ENCODE assay signal across 19 cellular contexts in the genomic region with DNA sequence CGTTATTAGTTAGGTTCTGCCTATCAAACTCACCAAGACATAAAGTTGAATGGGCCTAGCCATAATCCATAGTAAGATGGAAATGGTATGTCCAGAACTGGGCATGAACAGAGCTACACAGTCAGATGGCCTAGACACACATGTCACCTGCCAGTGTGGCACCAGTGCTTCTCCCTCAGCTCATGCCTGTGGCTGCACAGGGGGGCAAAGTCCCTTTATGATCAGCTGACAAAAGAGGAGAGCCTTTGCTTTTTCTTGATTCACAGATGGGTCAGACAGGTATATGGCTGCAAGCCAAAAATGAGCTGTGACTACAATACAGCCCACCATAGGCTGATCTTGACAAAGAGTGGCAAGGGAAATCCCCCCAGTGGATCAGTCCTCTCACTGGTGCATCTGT. TPM values are rescaled to one million over a fixed set of nuclear protein-coding genes. Genes with fewer than 3 reads are reported as not detected.
DNase-seq lines count a peak whose midpoint lies in the region; ATAC-seq, FAIRE-seq and TF ChIP-seq lines count a peak whose summit lies in the region.
"Had no signal": no experiment of that assay in that cellular context is flagged by ENCODE, and none has a peak within 500 bp of the region (broad histone marks: within the 10 kb centered on the region; RNA-seq: fewer than 3 reads in every experiment).

No MANE protein-coding gene starts in this region.

- H3K14ac ChIP-seq in mesenchymal stem cell (ENCODE audit: low read length in 2 of 2), result no peak overlapping the region

- H3K4ac ChIP-seq in mesenchymal stem cell (ENCODE audit: low read depth in 1 of 2, low read length in 2 of 2), result no peak overlapping the region

- H4K91ac ChIP-seq in mesenchymal stem cell (ENCODE audit: low read length), result no peak overlapping the region

- no peak for DNase-seq in activated CD4-positive, alpha-beta T cell treated with anti-CD3 and anti-CD28 coated beads, Interleukin-2, amount 10 ng/mL, durations not matched to agents 7 days and 5 days
- DNase-seq in activated CD4-positive, alpha-beta T cell treated with anti-CD3 and anti-CD28 coated beads for 1 hour, result no peak
- no peak for DNase-seq in K562 (ENCODE audit: extremely low read depth in 1 of 4, low spot score in 3 of 4)
- no peak for DNase-seq in left lobe of liver (ENCODE audit: low spot score)
- DNase-seq in small intestine, result peak; percentile 87
- no peak for DNase-seq in NCI-H2227 treated with DMSO at 0.1 percent for 48 hours (lab: John Stamatoyannopoulos, UW)
- DNase-seq in T1000 (lab: John Stamatoyannopoulos, UW), result no peak
- DNase-seq in mesenchymal stem cell, result no peak
- DNase-seq: Calu3; CD8-positive, alpha-beta T cell; DMS53; DND-41; EL; H9 had no signal

- POLR2A ChIA-PET in activated CD4-positive, alpha-beta T cell treated with anti-CD3 and anti-CD28 coated beads, Interleukin-2, amount 10 ng/mL, durations not matched to agents 7 days and 5 days (lab: Charles Lee), result interaction anchor here (0.6 kb wide), 1 partner anchor 104 kb away, joined by 3 read pairs; no protein-coding TSS in a partner anchor
- POLR2A ChIA-PET in K562 (lab: Yijun Ruan, JAX), result interaction anchor here (0.7 to 2.2 kb wide), 4 partner anchors 9 to 496 kb away, joined by 3 to 5 read pairs (median 4); no protein-coding TSS in a partner anchor

- H3K9me1 ChIP-seq in K562 (ENCODE audit: control insufficient read depth, insufficient read depth, low read length), result peaks cover 3% of the 10 kb centered on the region

- no peak overlapping the region for H3K27ac ChIP-seq in K562 (ENCODE audit: extremely low read depth, low read depth, low read length)
- H3K27ac ChIP-seq in small intestine (ENCODE audit: low read depth in 1 of 2, low read length in 1 of 2), result no peak overlapping the region
- H3K27ac ChIP-seq in mesenchymal stem cell (ENCODE audit: low read length, poor library complexity, severe bottlenecking), result no peak overlapping the region
- H3K27ac ChIP-seq: BLaER1 treated with 17β-estradiol and CSF1 and Interleukin-3, amounts not matched to agents 10 nM and 100 nM had no signal

- H3K27me3 Mint-ChIP-seq in activated CD4-positive, alpha-beta T cell treated with anti-CD3 and anti-CD28 coated beads, Interleukin-2, amount 10 ng/mL, durations not matched to agents 7 days and 5 days, result no peaks in the 10 kb centered on the region
- H3K27me3 Mint-ChIP-seq: B cell had no signal

- H4K8ac ChIP-seq in mesenchymal stem cell (ENCODE audit: low read length), result no peak overlapping the region

- no peak overlapping the region for H2BK120ac ChIP-seq in mesenchymal stem cell (ENCODE audit: low read depth, low read length)

- CTCF ChIA-PET in activated CD4-positive, alpha-beta T cell treated with anti-CD3 and anti-CD28 coated beads, Interleukin-2, amount 10 ng/mL, durations not matched to agents 7 days and 5 days (lab: Charles Lee), result interaction anchor here (1.0 to 1.5 kb wide), 3 partner anchors 16 to 69 kb away, joined by 3 read pairs; no protein-coding TSS in a partner anchor
- CTCF ChIA-PET in K562 (lab: Yijun Ruan, JAX; ENCODE audit: low intra/inter-chr PET ratio), result no interaction called here

- H3K18ac ChIP-seq in mesenchymal stem cell (ENCODE audit: low read depth in 1 of 2, low read length in 2 of 2), result no peak overlapping the region

- WGBS in K562 (ENCODE audit: insufficient coverage, low coverage, missing lambda C conversion rate), result 93% methylated on average over 1 of the region's 1 CpG
- 97 to 100% (median 100%) methylated on average over 1 of the region's 1 CpG for WGBS in small intestine, 3 donors
- WGBS in mesenchymal stem cell, result 100% methylated on average over 1 of the region's 1 CpG

- no peak for ATAC-seq in K562
- ATAC-seq in left lobe of liver, result peak; percentile 33
- ATAC-seq: CD8-positive, alpha-beta T cell; GM12878 had no signal

- H2BK15ac ChIP-seq in mesenchymal stem cell (ENCODE audit: low read depth, poor library complexity, severe bottlenecking), result no peak overlapping the region

- H2BK5ac ChIP-seq in mesenchymal stem cell (ENCODE audit: low read depth, low read length, poor library complexity, severe bottlenecking), result no peak overlapping the region

- H3K4me2 ChIP-seq in K562 (ENCODE audit: insufficient read depth, low read length) (no peak overlapping the region), mesenchymal stem cell (ENCODE audit: low read length, poor library complexity, severe bottlenecking) (no peak overlapping the region)
- H3K4me2 ChIP-seq: BLaER1 treated with 17β-estradiol and CSF1 and Interleukin-3, amounts not matched to agents 10 nM and 100 nM had no signal

- H3K4me1 Mint-ChIP-seq in activated CD4-positive, alpha-beta T cell treated with anti-CD3 and anti-CD28 coated beads, Interleukin-2, amount 10 ng/mL, durations not matched to agents 7 days and 5 days, result peaks cover 14% of the 10 kb centered on the region

- H3K4me1 ChIP-seq in K562 (replicated peaks in 1 of 2; ENCODE audit: control insufficient read depth in 2 of 2, insufficient read depth in 2 of 2, low read length in 2 of 2), result no peaks in the 10 kb centered on the region
- peaks cover 2 to 5% of the 10 kb centered on the region in 2 donors for H3K4me1 ChIP-seq in small intestine (ENCODE audit: control insufficient read depth in 2 of 2, insufficient read depth in 1 of 2, low read depth in 1 of 2, low read length in 1 of 2)
- peaks cover 2% of the 10 kb centered on the region for H3K4me1 ChIP-seq in mesenchymal stem cell (ENCODE audit: control insufficient read depth, insufficient read depth, low read depth, low read length)

- FAIRE-seq in K562 (lab: Jason Lieb, UNC), result no peak
- FAIRE-seq in small intestine (lab: Jason Lieb, UNC), result no peak
- FAIRE-seq: GM12878, GM19239, H1 had no signal

- H3K9ac ChIP-seq in K562 (ENCODE audit: insufficient read depth in 1 of 2, low read depth in 2 of 2, low read length in 2 of 2) (no peak overlapping the region), mesenchymal stem cell (ENCODE audit: low read length) (no peak overlapping the region)
- H3K9ac ChIP-seq: BLaER1 treated with 17β-estradiol and CSF1 and Interleukin-3, amounts not matched to agents 10 nM and 100 nM had no signal

- H3K9me3 Mint-ChIP-seq in activated CD4-positive, alpha-beta T cell treated with anti-CD3 and anti-CD28 coated beads, Interleukin-2, amount 10 ng/mL, durations not matched to agents 7 days and 5 days, result no peaks in the 10 kb centered on the region
- H3K9me3 Mint-ChIP-seq: CD8-positive, alpha-beta T cell; H9 had no signal

- H3K27me3 ChIP-seq in K562 (ENCODE audit: control insufficient read depth in 2 of 2, insufficient read depth in 2 of 2, low read length in 2 of 2) (no peaks in the 10 kb centered on the region), small intestine (ENCODE audit: control insufficient read depth in 2 of 2, insufficient read depth in 2 of 2, low read length in 2 of 2) (no peaks in the 10 kb centered on the region), mesenchymal stem cell (ENCODE audit: control insufficient read depth in 1 of 2, insufficient read depth in 1 of 2, low read length in 2 of 2) (no peaks in the 10 kb centered on the region)
- H3K27me3 ChIP-seq: BLaER1 treated with 17β-estradiol and CSF1 and Interleukin-3, amounts not matched to agents 10 nM and 100 nM had no signal

- H3K27ac Mint-ChIP-seq in activated CD4-positive, alpha-beta T cell treated with anti-CD3 and anti-CD28 coated beads, Interleukin-2, amount 10 ng/mL, durations not matched to agents 7 days and 5 days, result peak overlapping the region; percentile 1
- H3K27ac Mint-ChIP-seq: CD8-positive, alpha-beta T cell; H9 had no signal

- BruUV-seq in K562 (replicated peaks; lab: Mats Ljungman, UMichigan), result no TSS peak

- TF ChIP-seq CTCF in K562 (IDR thresholded peaks at IDR 0.05 in 2 of 3, conservative IDR thresholded peaks at IDR 0.05 in 1 of 3; ENCODE audit: insufficient read depth in 2 of 3, low read depth in 1 of 3, low read length in 3 of 3), result no peak

- H3K4me3 Mint-ChIP-seq in activated CD4-positive, alpha-beta T cell treated with anti-CD3 and anti-CD28 coated beads, Interleukin-2, amount 10 ng/mL, durations not matched to agents 7 days and 5 days, result no peak overlapping the region
- H3K4me3 Mint-ChIP-seq: B cell; CD8-positive, alpha-beta T cell; H9 had no signal

- no peak for TF ChIP-seq POLR2A in K562 (conservative IDR thresholded peaks at IDR 0.05)

- no peak overlapping the region for H2AFZ ChIP-seq in K562 (ENCODE audit: low read depth, low read length)
- H2AFZ ChIP-seq in mesenchymal stem cell (ENCODE audit: low read depth, low read length), result no peak overlapping the region

- H4K20me1 ChIP-seq in K562 (replicated peaks; ENCODE audit: control insufficient read depth, insufficient read depth, low read length), result no peaks in the 10 kb centered on the region
- H4K20me1 ChIP-seq: BLaER1 treated with 17β-estradiol and CSF1 and Interleukin-3, amounts not matched to agents 10 nM and 100 nM had no signal

- H2AK5ac ChIP-seq in mesenchymal stem cell (ENCODE audit: low read length, severe bottlenecking), result no peak overlapping the region

- peaks cover 11% of the 10 kb centered on the region for H3K79me1 ChIP-seq in mesenchymal stem cell (replicated peaks; ENCODE audit: low read length, poor library complexity, severe bottlenecking)

- intact Hi-C loops in K562 (cut with micrococcal nuclease), result no loop called here

- no peaks in the 10 kb centered on the region for H3K36me3 Mint-ChIP-seq in activated CD4-positive, alpha-beta T cell treated with anti-CD3 and anti-CD28 coated beads, Interleukin-2, amount 10 ng/mL, durations not matched to agents 7 days and 5 days (ENCODE audit: low read depth)

- H3K9me3 ChIP-seq in K562 (replicated peaks; ENCODE audit: control insufficient read depth, insufficient read depth, low read depth, low read length), result no peaks in the 10 kb centered on the region
- no peaks in the 10 kb centered on the region for H3K9me3 ChIP-seq in small intestine (ENCODE audit: control insufficient read depth, low read depth)
- no peaks in the 10 kb centered on the region for H3K9me3 ChIP-seq in mesenchymal stem cell (ENCODE audit: control insufficient read depth, low read length)
- H3K9me3 ChIP-seq: BLaER1 treated with 17β-estradiol and CSF1 and Interleukin-3, amounts not matched to agents 10 nM and 100 nM had no signal

- in situ Hi-C loops in K562 (cut with MboI), result no loop called here

- no peaks in the 10 kb centered on the region; the same call in 2 of the 3 replicates for H3K36me3 ChIP-seq in K562 (ENCODE audit: control insufficient read depth, insufficient read depth, low read length)
- no peaks in the 10 kb centered on the region for H3K36me3 ChIP-seq in small intestine (ENCODE audit: control insufficient read depth in 2 of 2, insufficient read depth in 2 of 2, low read length in 2 of 2)
- peaks cover 10 to 17% of the 10 kb centered on the region in 2 experiments for H3K36me3 ChIP-seq in mesenchymal stem cell (ENCODE audit: control insufficient read depth in 1 of 2, insufficient read depth in 2 of 2, low read depth in 1 of 2, low read length in 2 of 2)

- no peak overlapping the region for H3K4me3 ChIP-seq in K562
- no peak overlapping the region for H3K4me3 ChIP-seq in small intestine (ENCODE audit: low read depth in 1 of 2, low read length in 2 of 2)
- no peak overlapping the region for H3K4me3 ChIP-seq in mesenchymal stem cell (ENCODE audit: insufficient read depth in 1 of 2, low read depth in 1 of 2, low read length in 2 of 2)
- H3K4me3 ChIP-seq: BLaER1 treated with 17β-estradiol and CSF1 and Interleukin-3, amounts not matched to agents 10 nM and 100 nM; GM12878 had no signal

- no peak for TF ChIP-seq EP300 in K562 (IDR thresholded peaks at IDR 0.05; ENCODE audit: low read length)

- H3K79me2 ChIP-seq in K562 (ENCODE audit: control insufficient read depth, insufficient read depth, low read length), result no peaks in the 10 kb centered on the region

- no peak for TF ChIP-seq RAD21 in K562 (CRISPR knock-in tag; conservative IDR thresholded peaks at IDR 0.05 in 1 of 2, IDR thresholded peaks at IDR 0.05 in 1 of 2)

- H3K23ac ChIP-seq in mesenchymal stem cell (ENCODE audit: low read length in 2 of 2), result no peak overlapping the region

- no peak overlapping the region for H2BK12ac ChIP-seq in mesenchymal stem cell (ENCODE audit: low read length in 2 of 2)

RNA-seq across cellular contexts. Expression of a gene that starts 28.3 kb away (rescaled TPM):
- 100 to 1,000 TPM; 126 to 128 TPM for total RNA-seq in activated CD4-positive, alpha-beta T cell treated with anti-CD3 and anti-CD28 coated beads, Interleukin-2, amount 10 ng/mL, durations not matched to agents 7 days and 5 days
- total RNA-seq in K562 (2011; cell fraction: chromatin; rRNA removed; ENCODE audit: low replicate concordance), result 162 and 181 TPM in 2 replicates
- 102 and 117 TPM in 2 replicates for total RNA-seq in K562 (2011; cell fraction: nucleolus; rRNA removed)
- total RNA-seq in K562 (2011; cell fraction: nucleoplasm; rRNA removed), result 122 and 139 TPM in 2 replicates
- total RNA-seq in K562 (2014; rRNA removed) (147 and 306 TPM in 2 replicates), K562 (2014; rRNA removed; fragmentation: Illumina TruSeq; extraction: Trizol) (173 and 193 TPM in 2 replicates), K562 (2015; rRNA removed; fragmentation: Illumina TruSeq; extraction: Trizol) (170 and 173 TPM in 2 replicates), K562 (2021) (192 and 196 TPM in 2 replicates), left lobe of liver (67.6 TPM)
- polyA plus RNA-seq in K562 (2011; rRNA removed) (95.3 and 108 TPM in 2 replicates), K562 (2014; fragmentation: Illumina TruSeq; extraction: Trizol) (136 and 145 TPM in 2 replicates), K562 (2014; fragmentation: Nextera tagmentation; extraction: Ambion mirVana) (100 to 1,000 TPM in 1 of 2 experiments, 10 to 100 TPM in 1; 90.9 to 140 TPM), K562 (2014; rRNA removed) (103 and 122 TPM in 2 replicates), small intestine (10 to 100 TPM; 44.5 to 84.5 (median 48.9) TPM)
- 41.7 and 76.2 TPM in 2 replicates for polyA plus RNA-seq in K562 (2011; cell fraction: cytosol; rRNA removed)
- 118 and 127 TPM in 2 replicates for polyA plus RNA-seq in K562 (2011; cell fraction: nucleus; rRNA removed)
- 80.3 and 106 TPM in 2 replicates for polyA plus RNA-seq in K562 (2012)
- polyA minus RNA-seq in K562 (2011; rRNA and poly(A)+ RNA removed), result 143 and 146 TPM in 2 replicates
- 72.4 and 78.6 TPM in 2 replicates for polyA minus RNA-seq in K562 (2011; cell fraction: cytosol; rRNA and poly(A)+ RNA removed)
- 76.7 and 83.3 TPM in 2 replicates for polyA minus RNA-seq in K562 (2011; cell fraction: nucleus; rRNA and poly(A)+ RNA removed)
- polyA plus RNA-seq in mesenchymal stem cell (2013, experiment 1 of 2), result 43.7 TPM
- 44.3 TPM for polyA plus RNA-seq in mesenchymal stem cell (2013, experiment 2 of 2)

RNA-seq across cellular contexts. Expression of a gene that starts 28.9 kb away (rescaled TPM):
- 10 to 100 TPM; 32.9 to 44.5 TPM for total RNA-seq in activated CD4-positive, alpha-beta T cell treated with anti-CD3 and anti-CD28 coated beads, Interleukin-2, amount 10 ng/mL, durations not matched to agents 7 days and 5 days
- 14.6 and 42.7 TPM in 2 replicates for total RNA-seq in K562 (2011; cell fraction: chromatin; rRNA removed; ENCODE audit: low replicate concordance)
- 18.6 and 25.2 TPM in 2 replicates for total RNA-seq in K562 (2011; cell fraction: nucleolus; rRNA removed)
- 23.5 and 33.2 TPM in 2 replicates for total RNA-seq in K562 (2011; cell fraction: nucleoplasm; rRNA removed)
- total RNA-seq in K562 (2014; rRNA removed), result 7.2 and 9.8 TPM in 2 replicates
- 6.7 and 6.8 TPM in 2 replicates for total RNA-seq in K562 (2014; rRNA removed; fragmentation: Illumina TruSeq; extraction: Trizol)
- 10.3 and 10.7 TPM in 2 replicates for total RNA-seq in K562 (2015; rRNA removed; fragmentation: Illumina TruSeq; extraction: Trizol)
- 18.6 and 20.0 TPM in 2 replicates for total RNA-seq in K562 (2021)
- polyA plus RNA-seq in K562 (2011; rRNA removed), result 10.9 and 16.6 TPM in 2 replicates
- 10.1 and 20.0 TPM in 2 replicates for polyA plus RNA-seq in K562 (2011; cell fraction: cytosol; rRNA removed)
- 8.0 and 10.8 TPM in 2 replicates for polyA plus RNA-seq in K562 (2011; cell fraction: nucleus; rRNA removed)
- 14.1 and 20.7 TPM in 2 replicates for polyA plus RNA-seq in K562 (2012)
- polyA plus RNA-seq in K562 (2014; fragmentation: Illumina TruSeq; extraction: Trizol), result 16.6 and 17.4 TPM in 2 replicates
- polyA plus RNA-seq in K562 (2014; fragmentation: Nextera tagmentation; extraction: Ambion mirVana), result 1 to 10 TPM; 1.7 to 2.0 TPM
- polyA plus RNA-seq in K562 (2014; rRNA removed), result 9.9 and 10.8 TPM in 2 replicates
- 12.4 and 14.8 TPM in 2 replicates for polyA minus RNA-seq in K562 (2011; rRNA and poly(A)+ RNA removed)
- 8.3 and 14.1 TPM in 2 replicates for polyA minus RNA-seq in K562 (2011; cell fraction: cytosol; rRNA and poly(A)+ RNA removed)
- polyA minus RNA-seq in K562 (2011; cell fraction: nucleus; rRNA and poly(A)+ RNA removed), result 4.8 and 7.8 TPM in 2 replicates
- 30.6 TPM for total RNA-seq in left lobe of liver
- polyA plus RNA-seq in small intestine, result 10 to 100 TPM; 12.1 to 27.6 (median 14.6) TPM
- 56.4 TPM for polyA plus RNA-seq in mesenchymal stem cell (2013, experiment 1 of 2)
- polyA plus RNA-seq in mesenchymal stem cell (2013, experiment 2 of 2), result 55.0 TPM

RNA-seq across cellular contexts. Expression of a gene that starts 29.1 kb away (rescaled TPM):
- 10 to 100 TPM; 53.4 to 59.9 TPM for total RNA-seq in activated CD4-positive, alpha-beta T cell treated with anti-CD3 and anti-CD28 coated beads, Interleukin-2, amount 10 ng/mL, durations not matched to agents 7 days and 5 days
- 65.3 and 99.0 TPM in 2 replicates for total RNA-seq in K562 (2011; cell fraction: chromatin; rRNA removed; ENCODE audit: low replicate concordance)
- total RNA-seq in K562 (2011; cell fraction: nucleolus; rRNA removed), result 78.5 and 85.1 TPM in 2 replicates
- total RNA-seq in K562 (2011; cell fraction: nucleoplasm; rRNA removed), result 62.5 and 66.0 TPM in 2 replicates
- total RNA-seq in K562 (2014; rRNA removed) (121 and 182 TPM in 2 replicates), K562 (2014; rRNA removed; fragmentation: Illumina TruSeq; extraction: Trizol) (64.7 and 78.7 TPM in 2 replicates), K562 (2015; rRNA removed; fragmentation: Illumina TruSeq; extraction: Trizol) (85.4 and 89.7 TPM in 2 replicates), K562 (2021) (92.8 and 94.3 TPM in 2 replicates), left lobe of liver (45.0 TPM)
- polyA plus RNA-seq in K562 (2011; rRNA removed) (102 and 122 TPM in 2 replicates), K562 (2014; fragmentation: Illumina TruSeq; extraction: Trizol) (94.2 and 104 TPM in 2 replicates), K562 (2014; fragmentation: Nextera tagmentation; extraction: Ambion mirVana) (10 to 100 TPM; 11.4 to 19.2 TPM), K562 (2014; rRNA removed) (145 and 156 TPM in 2 replicates), small intestine (10 to 100 TPM; 50.3 to 59.9 (median 53.2) TPM)
- 151 and 245 TPM in 2 replicates for polyA plus RNA-seq in K562 (2011; cell fraction: cytosol; rRNA removed)
- 122 and 181 TPM in 2 replicates for polyA plus RNA-seq in K562 (2011; cell fraction: nucleus; rRNA removed)
- 74.5 and 74.6 TPM in 2 replicates for polyA plus RNA-seq in K562 (2012)
- 72.8 and 90.4 TPM in 2 replicates for polyA minus RNA-seq in K562 (2011; rRNA and poly(A)+ RNA removed)
- polyA minus RNA-seq in K562 (2011; cell fraction: cytosol; rRNA and poly(A)+ RNA removed), result 30.5 and 44.8 TPM in 2 replicates
- 45.0 and 45.4 TPM in 2 replicates for polyA minus RNA-seq in K562 (2011; cell fraction: nucleus; rRNA and poly(A)+ RNA removed)
- 33.6 TPM for polyA plus RNA-seq in mesenchymal stem cell (2013, experiment 1 of 2)
- polyA plus RNA-seq in mesenchymal stem cell (2013, experiment 2 of 2), result 32.9 TPM
